ENCODE assay signal across 8 cellular contexts in the genomic region with DNA sequence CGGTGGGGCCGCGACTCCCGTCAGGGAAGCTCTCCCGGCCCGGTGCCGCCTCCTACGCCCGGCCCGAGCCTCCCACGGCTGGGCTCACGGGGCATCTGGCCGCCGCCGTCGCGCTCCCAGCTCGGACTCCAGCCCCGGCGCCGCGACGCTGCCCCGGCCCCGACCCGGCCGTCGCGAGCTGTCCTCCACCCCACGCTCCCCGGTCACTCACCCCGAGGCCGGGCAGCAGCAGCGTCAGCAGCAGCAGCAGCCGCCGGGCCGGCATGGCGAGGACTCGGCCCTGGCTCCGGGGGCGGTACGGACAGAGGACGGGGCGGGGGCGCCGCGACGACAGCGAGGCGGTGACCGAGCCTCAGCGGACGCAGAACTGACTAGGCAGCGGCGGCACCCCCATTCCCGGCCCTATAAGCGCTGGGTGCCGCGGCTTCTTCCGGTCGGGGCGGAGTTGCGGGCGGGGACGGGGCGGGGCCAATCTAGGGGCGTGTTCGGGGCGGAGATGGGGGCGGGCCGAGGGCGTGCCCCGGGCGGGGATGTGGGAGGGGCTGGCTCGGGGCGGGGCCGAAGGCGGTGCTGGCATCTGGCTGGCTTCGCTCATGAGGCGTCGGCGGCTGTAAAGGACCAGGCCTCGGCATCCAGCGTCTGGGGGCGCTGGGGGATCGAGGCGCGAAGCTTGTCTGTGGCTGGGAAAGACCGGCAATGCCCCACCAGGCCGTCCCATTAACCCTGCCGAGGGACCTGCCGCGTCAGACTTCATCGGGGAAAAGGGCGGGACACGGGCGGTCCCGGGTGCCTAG. TPM values are rescaled to one million over a fixed set of nuclear protein-coding genes. Genes with fewer than 3 reads are reported as not detected.
A peak's percentile ranks its signal among the peaks of the same experiment; 100 is the strongest.
DNase-seq lines count a peak whose midpoint lies in the region; ATAC-seq and TF ChIP-seq lines count a peak whose summit lies in the region.

Gene ERN1 (minus strand): TSS at position 380 of the 794 bp plus-strand sequence. CDS start 115 bp downstream, at position 265.

- DNase-seq in AG10803 (ENCODE audit: low read depth) (peak; percentile 95), NCI-H510A treated with DMSO at 0.1 percent for 48 hours (lab: John Stamatoyannopoulos, UW) (peak; percentile 95), cerebellum (ENCODE audit: low spot score) (peak; percentile 99), kidney epithelial cell (ENCODE audit: low read depth) (no peak)
- peak; percentile 84 for DNase-seq in activated CD4-positive, alpha-beta T cell treated with anti-CD3 and anti-CD28 coated beads for 24 hours (ENCODE audit: low read depth in 2 of 2)
- peak; percentile 90 for DNase-seq in stimulated activated CD4-positive, alpha-beta T cell treated with anti-CD3 and anti-CD28 coated beads, Interleukin-15, amount 100 ng/mL, for 24 hours

- H3K27me3 ChIP-seq in kidney epithelial cell (ENCODE audit: control insufficient read depth, insufficient read depth, low read length) = no peaks in the 10 kb centered on the region

- no peaks in the 10 kb centered on the region for H3K36me3 ChIP-seq in kidney epithelial cell (ENCODE audit: control insufficient read depth, insufficient read depth, low read length)

- peak within 1 kb of the TSS; percentile 74 for H3K4me3 ChIP-seq in AG10803 (ENCODE audit: low read length)
- H3K4me3 ChIP-seq in kidney epithelial cell (ENCODE audit: low read depth, low read length) = peak within 1 kb of the TSS; percentile 65

- TF ChIP-seq CTCF in AG10803 (conservative IDR thresholded peaks at IDR 0.05; ENCODE audit: low read length) = no peak
- TF ChIP-seq CTCF in kidney epithelial cell (IDR thresholded peaks at IDR 0.05; ENCODE audit: insufficient read depth, low read length, poor library complexity, severe bottlenecking) = no peak

- ATAC-seq in GM19025 (IDR thresholded peaks at IDR 0.05; ENCODE audit: low read depth, unreplicated experiment) (peak; percentile 82), HG03196 (IDR thresholded peaks at IDR 0.05; ENCODE audit: unreplicated experiment) (peak; percentile 81)

RNA-seq across cellular contexts. Expression of gene ERN1, which starts in this region (rescaled TPM):
- 8.7 TPM for total RNA-seq in cerebellum
- total RNA-seq in kidney epithelial cell = 19.6 and 28.1 TPM in 2 replicates
